In genomic region chr13:94535775-94536174, GRCh38 we compare ENCODE assay signal across 1 cellular context.
TF ChIP-seq lines count a peak whose summit lies in the region.

No MANE protein-coding gene starts in this region.

TF ChIP-seq in GM23338, 12 proteins besides CTCF, POLR2A, EP300 and RAD21 (continued from another document):
- TF ChIP-seq ZNF462 (CRISPR knock-in tag; IDR thresholded peaks at IDR 0.05) (no peak), NANOG (IDR thresholded peaks at IDR 0.05; ENCODE audit: borderline replicate concordance) (no peak), REST (IDR thresholded peaks at IDR 0.05; ENCODE audit: unreplicated experiment) (no peak), POLR2AphosphoS5 (IDR thresholded peaks at IDR 0.05; ENCODE audit: low read depth) (no peak), EZH2 (IDR thresholded peaks at IDR 0.05; ENCODE audit: low read depth, unreplicated experiment) (no peak), CREB1 (CRISPR knock-in tag; IDR thresholded peaks at IDR 0.05; ENCODE audit: low read depth) (no peak), ZNF331 (CRISPR knock-in tag; IDR thresholded peaks at IDR 0.05; ENCODE audit: low read depth) (no peak), STAT1 (IDR thresholded peaks at IDR 0.05; ENCODE audit: unreplicated experiment) (no peak), EZH2phosphoT487 (IDR thresholded peaks at IDR 0.05; ENCODE audit: unreplicated experiment) (no peak), ETS1 (IDR thresholded peaks at IDR 0.05) (no peak)
